In genomic region chr12:108854055-108854452, GRCh38 we compare ENCODE assay signal across 8 cellular contexts. TPM values are rescaled to one million over a fixed set of nuclear protein-coding genes. Genes with fewer than 3 reads are reported as not detected.
DNase-seq lines count a peak whose midpoint lies in the region; ATAC-seq and TF ChIP-seq lines count a peak whose summit lies in the region.

No MANE protein-coding gene starts in this region.

- H3K4me1 ChIP-seq in OCI-LY3 (ENCODE audit: low read length): peaks cover 50% of the 10 kb centered on the region

- H3K4me3 ChIP-seq in OCI-LY3 (ENCODE audit: low read length): no peak overlapping the region

- H3K36me3 ChIP-seq in OCI-LY3 (replicated peaks; ENCODE audit: low read depth, low read length): peaks cover 12% of the 10 kb centered on the region

- peaks cover 10% of the 10 kb centered on the region for H3K36me3 Mint-ChIP-seq in progenitor cell of endocrine pancreas (ENCODE audit: insufficient read depth)

- no peak overlapping the region for H3K27ac ChIP-seq in OCI-LY3 (ENCODE audit: low read length)
- peak overlapping the region; percentile 95 for H3K27ac ChIP-seq in epithelial cell of prostate

- H3K27me3 Mint-ChIP-seq in progenitor cell of endocrine pancreas: peaks cover 10% of the 10 kb centered on the region

- H3K9me3 Mint-ChIP-seq in progenitor cell of endocrine pancreas (ENCODE audit: low read depth): no peaks in the 10 kb centered on the region

- H3K27ac Mint-ChIP-seq in progenitor cell of endocrine pancreas: no peak overlapping the region

- TF ChIP-seq CTCF in OCI-LY3 (IDR thresholded peaks at IDR 0.05; ENCODE audit: low read depth, low read length): peak; percentile 31; the same call in 1 of the 2 replicates
- no peak for TF ChIP-seq CTCF in progenitor cell of endocrine pancreas (IDR thresholded peaks at IDR 0.05; ENCODE audit: unreplicated experiment)

- no peak overlapping the region for H3K9ac ChIP-seq in OCI-LY3 (ENCODE audit: low read length)

- H4K20me1 ChIP-seq in OCI-LY3 (ENCODE audit: insufficient read depth, low read length): peaks cover 19% of the 10 kb centered on the region; the same call in 1 of the 2 replicates

- peak overlapping the region; percentile 9 for H3K4me3 Mint-ChIP-seq in progenitor cell of endocrine pancreas (ENCODE audit: low read depth)

- H3K9me3 ChIP-seq in OCI-LY3 (ENCODE audit: insufficient read depth, low read length): peaks cover 5% of the 10 kb centered on the region; the same call in 1 of the 2 replicates

- peak overlapping the region; percentile 12; the same call in 1 of the 2 replicates for H3K4me2 ChIP-seq in OCI-LY3 (ENCODE audit: low read length)

- peak; percentile 84 for DNase-seq in Daoy (ENCODE audit: low read depth)
- no peak for DNase-seq in epithelial cell of prostate (ENCODE audit: low read depth, low spot score)
- no peak for DNase-seq in progenitor cell of endocrine pancreas (ENCODE audit: low spot score, unreplicated experiment)
- DNase-seq in effector CD8-positive, alpha-beta T cell (lab: John Stamatoyannopoulos, UW): no peak
- no peak for DNase-seq in T-helper 9 cell
- no peak for DNase-seq in activated effector memory CD4-positive, alpha-beta T cell treated with Interleukin-2 at 50 U/mL for 16 hours

- H3K4me1 Mint-ChIP-seq in progenitor cell of endocrine pancreas (ENCODE audit: low read depth): peaks cover 37% of the 10 kb centered on the region

- ATAC-seq in GM18858 (IDR thresholded peaks at IDR 0.05; ENCODE audit: unreplicated experiment): no peak

- no peak overlapping the region for H2AFZ ChIP-seq in OCI-LY3 (ENCODE audit: low read depth, low read length)

- peaks cover 9% of the 10 kb centered on the region for H3K27me3 ChIP-seq in OCI-LY3 (ENCODE audit: low read depth, low read length)

- H3K79me2 ChIP-seq in OCI-LY3 (ENCODE audit: low read length): peaks cover 33% of the 10 kb centered on the region

RNA-seq across cellular contexts. Expression of gene SSH1, which starts 3.3 kb away (rescaled TPM):
- 3.9 and 5.7 TPM in 2 replicates for total RNA-seq in Daoy (2014; rRNA removed; shearing (Covaris generic))
- 37.2 and 38.8 TPM in 2 replicates for total RNA-seq in progenitor cell of endocrine pancreas

RNA-seq across cellular contexts. Expression of gene DAO, which starts 25.8 kb away (rescaled TPM):
- not detected in 2 replicates for total RNA-seq in Daoy (2014; rRNA removed; shearing (Covaris generic))
- not detected in 2 replicates for total RNA-seq in progenitor cell of endocrine pancreas
